ENCODE assay signal across 10 cellular contexts in genomic region chr6:30724906-30725667, GRCh38. TPM values are rescaled to one million over a fixed set of nuclear protein-coding genes. Genes with fewer than 3 reads are reported as not detected.
DNase-seq lines count a peak whose midpoint lies in the region; ATAC-seq, FAIRE-seq and TF ChIP-seq lines count a peak whose summit lies in the region.
"Had no signal": no experiment of that assay in that cellular context is flagged by ENCODE, and none has a peak within 500 bp of the region (broad histone marks: within the 10 kb centered on the region; RNA-seq: fewer than 3 reads in every experiment).

No MANE protein-coding gene starts in this region.

- H3K27me3 ChIP-seq in DOHH2 (ENCODE audit: control insufficient read depth, low read length) (no peaks in the 10 kb centered on the region), MG63 (no peaks in the 10 kb centered on the region)

- peaks cover 66% of the 10 kb centered on the region for H3K36me3 Mint-ChIP-seq in WTC11

- H3K27me3 Mint-ChIP-seq in WTC11 (ENCODE audit: low read depth) = no peaks in the 10 kb centered on the region

- peaks cover 76% of the 10 kb centered on the region for H3F3A ChIP-seq in DOHH2 (ENCODE audit: control insufficient read depth, insufficient read depth)

- H3K9ac ChIP-seq in kidney (ENCODE audit: low read length in 2 of 2) = no peak overlapping the region

- H3K36me3 ChIP-seq in DOHH2 (ENCODE audit: control insufficient read depth, low read length) (peaks cover 81% of the 10 kb centered on the region), kidney (ENCODE audit: control insufficient read depth in 1 of 2, insufficient read depth in 2 of 2, low read length in 2 of 2) (peaks cover 29 to 55% of the 10 kb centered on the region in 2 donors), MG63 (peaks cover 60% of the 10 kb centered on the region)

- H3K4me1 Mint-ChIP-seq in WTC11 = peaks cover 31% of the 10 kb centered on the region

- H3K9me3 ChIP-seq in DOHH2 (ENCODE audit: control insufficient read depth, insufficient read depth, low read length) = no peaks in the 10 kb centered on the region
- no peaks in the 10 kb centered on the region for H3K9me3 ChIP-seq in kidney (ENCODE audit: control insufficient read depth in 1 of 2, low read length in 2 of 2)
- no peaks in the 10 kb centered on the region for H3K9me3 ChIP-seq in MG63

- H3K27ac ChIP-seq in 22Rv1 (peak overlapping the region; percentile 97), DOHH2 (ENCODE audit: low read depth, low read length) (peak overlapping the region; percentile 11; the same call in 1 of the 2 replicates), kidney (ENCODE audit: low read depth in 2 of 2, low read length in 2 of 2) (no peak overlapping the region)

- intact Hi-C loops in kidney (cut with DNase I) = loop anchor here (5.0 kb wide), 1 partner anchor 43 kb away; no protein-coding TSS in a partner anchor

- H3K4me3 ChIP-seq in DOHH2 (ENCODE audit: low read length) (no peak overlapping the region), kidney (ENCODE audit: low read length in 2 of 2) (no peak overlapping the region), MG63 (no peak overlapping the region)

- POLR2A ChIA-PET in WTC11 (lab: Charles Lee) (interaction anchor here (2.7 kb wide), 1 partner anchor 45 kb away, joined by 8 read pairs; no protein-coding TSS in a partner anchor), HEK293T (lab: Yijun Ruan, JAX) (interaction anchor here (1.2 to 1.5 kb wide), 3 partner anchors 8 to 46 kb away, joined by 4 to 6 read pairs (median 5); partner anchors contain the start of gene MDC1)

- H3K4me1 ChIP-seq in DOHH2 (ENCODE audit: control insufficient read depth, low read length) (peaks cover 33% of the 10 kb centered on the region), kidney (ENCODE audit: control insufficient read depth in 1 of 2, insufficient read depth in 1 of 2, low read depth in 1 of 2, low read length in 2 of 2) (peaks cover 0 to 11% of the 10 kb centered on the region in 2 donors)

- DNase-seq in WTC11 (ENCODE audit: low spot score) (no peak), kidney (peak; percentile 2), MG63 (no peak), HEK293T (ENCODE audit: extremely low spot score) (no peak)
- DNase-seq: activated gamma-delta T cell treated with Interleukin-2 at 50 U/mL for 16 hours, KBM-7 had no signal

- H3K79me2 ChIP-seq in DOHH2 (ENCODE audit: control insufficient read depth, low read length) = peaks cover 51% of the 10 kb centered on the region

- FAIRE-seq in kidney (lab: Jason Lieb, UNC) = no peak

- H4K20me1 ChIP-seq in DOHH2 (ENCODE audit: control insufficient read depth, insufficient read depth, low read depth, low read length) = peaks cover 18% of the 10 kb centered on the region

- H3K4me3 Mint-ChIP-seq in WTC11 = peak overlapping the region; percentile 38

- CTCF ChIA-PET in WTC11 (lab: Charles Lee) = interaction anchor here (1.0 kb wide), 1 partner anchor 46 kb away, joined by 5 read pairs; no protein-coding TSS in a partner anchor
- CTCF ChIA-PET in HEK293T (lab: Yijun Ruan, JAX) = interaction anchor here (1.2 kb wide), 1 partner anchor 348 kb away, joined by 4 read pairs; no protein-coding TSS in a partner anchor

- H3K4me2 ChIP-seq in DOHH2 (ENCODE audit: low read length) = peak overlapping the region; percentile 7; the same call in 1 of the 2 replicates

- H3K27ac Mint-ChIP-seq in WTC11 = peak overlapping the region; percentile 78

- ATAC-seq in WTC11 (no peak), HG03045 (IDR thresholded peaks at IDR 0.05; ENCODE audit: unreplicated experiment) (no peak), HG03432 (IDR thresholded peaks at IDR 0.05; ENCODE audit: unreplicated experiment) (no peak)

- H3K9me2 ChIP-seq in DOHH2 (replicated peaks; ENCODE audit: control insufficient read depth, low read length) = no peaks in the 10 kb centered on the region

- no peaks in the 10 kb centered on the region for H3K9me3 Mint-ChIP-seq in WTC11

- no peak for TF ChIP-seq CTCF in 22Rv1 (IDR thresholded peaks at IDR 0.05)
- no peak for TF ChIP-seq CTCF in DOHH2 (IDR thresholded peaks at IDR 0.05; ENCODE audit: low read depth, low read length, poor library complexity, severe bottlenecking)
- TF ChIP-seq CTCF in WTC11 (IDR thresholded peaks at IDR 0.05) = no peak
- TF ChIP-seq CTCF in kidney (IDR thresholded peaks at IDR 0.05; ENCODE audit: borderline replicate concordance, extremely low read depth, insufficient read depth) = no peak

TF ChIP-seq in WTC11, 78 proteins besides CTCF, POLR2A, EP300 and RAD21 (continues in another document):
- TF ChIP-seq E2F5 (CRISPR knock-in tag; IDR thresholded peaks at IDR 0.05) (no peak), SMAD3 (CRISPR knock-in tag; IDR thresholded peaks at IDR 0.05; ENCODE audit: borderline replicate concordance) (no peak), ATF1 (CRISPR knock-in tag; IDR thresholded peaks at IDR 0.05) (no peak), GABPB1 (CRISPR knock-in tag; IDR thresholded peaks at IDR 0.05) (peak; percentile 29; the same call in 1 of the 2 replicates)

TF ChIP-seq in HEK293T, 16 proteins besides CTCF, POLR2A, EP300 and RAD21:
- TF ChIP-seq SUZ12 (IDR thresholded peaks at IDR 0.05) = no peak
- no peak for TF ChIP-seq SP1 (IDR thresholded peaks at IDR 0.05)
- TF ChIP-seq FOXM1 (IDR thresholded peaks at IDR 0.05; ENCODE audit: borderline replicate concordance) = no peak
- no peak for TF ChIP-seq ELF4 (IDR thresholded peaks at IDR 0.05)
- no peak for TF ChIP-seq TARDBP (IDR thresholded peaks at IDR 0.05)
- TF ChIP-seq NFRKB (IDR thresholded peaks at IDR 0.05) = no peak
- TF ChIP-seq BHLHE40 (IDR thresholded peaks at IDR 0.05; ENCODE audit: borderline replicate concordance) = no peak
- no peak for TF ChIP-seq FOXA1 (IDR thresholded peaks at IDR 0.05)
- TF ChIP-seq CTBP1 (IDR thresholded peaks at IDR 0.05; ENCODE audit: borderline replicate concordance) = no peak
- TF ChIP-seq FOXK2 (IDR thresholded peaks at IDR 0.05) = no peak
- no peak for TF ChIP-seq PKNOX1 (IDR thresholded peaks at IDR 0.05)
- no peak for TF ChIP-seq ARNT (IDR thresholded peaks at IDR 0.05)
- no peak for TF ChIP-seq LEF1 (IDR thresholded peaks at IDR 0.05; ENCODE audit: borderline replicate concordance)
- no peak for TF ChIP-seq HDGF (IDR thresholded peaks at IDR 0.05; ENCODE audit: borderline replicate concordance)
- no peak for TF ChIP-seq L3MBTL2 (conservative IDR thresholded peaks at IDR 0.05)
- TF ChIP-seq ZNF384 (IDR thresholded peaks at IDR 0.05) = no peak

RNA-seq across cellular contexts. Expression of gene TUBB, which starts 4.9 kb away (rescaled TPM):
- 1,503 to 1,570 TPM (median 1,542 TPM) in 3 replicates for total RNA-seq in WTC11 (2021)
- 295 TPM for total RNA-seq in kidney
- 197 TPM for polyA plus RNA-seq in kidney (ENCODE audit: insufficient read depth, low read depth, low replicate concordance)
- 241 and 386 TPM in 2 replicates for total RNA-seq in MG63 (2014; rRNA removed; shearing (Covaris generic); ENCODE audit: low replicate concordance)

RNA-seq across cellular contexts. Expression of gene MDC1, which starts 8.0 kb away (rescaled TPM):
- total RNA-seq in WTC11 (2021) (95.9 to 100 TPM (median 97.9 TPM) in 3 replicates), kidney (47.9 TPM)
- 9.5 TPM for polyA plus RNA-seq in kidney (ENCODE audit: insufficient read depth, low read depth, low replicate concordance)
- total RNA-seq in MG63 (2014; rRNA removed; shearing (Covaris generic); ENCODE audit: low replicate concordance) = 5.4 and 10.8 TPM in 2 replicates

RNA-seq across cellular contexts. Expression of gene FLOT1, which starts 17.4 kb away (rescaled TPM):
- total RNA-seq in WTC11 (2021) (110 to 121 TPM (median 120 TPM) in 3 replicates), kidney (227 TPM)
- polyA plus RNA-seq in kidney (ENCODE audit: insufficient read depth, low read depth, low replicate concordance) = 317 TPM
- total RNA-seq in MG63 (2014; rRNA removed; shearing (Covaris generic); ENCODE audit: low replicate concordance) = 111 and 137 TPM in 2 replicates

RNA-seq across cellular contexts. Expression of gene IER3, which starts 19.3 kb away (rescaled TPM):
- 61.2 to 82.4 TPM (median 61.5 TPM) in 3 replicates for total RNA-seq in WTC11 (2021)
- 59.5 TPM for total RNA-seq in kidney
- 94.3 TPM for polyA plus RNA-seq in kidney (ENCODE audit: insufficient read depth, low read depth, low replicate concordance)
- 53.6 and 54.6 TPM in 2 replicates for total RNA-seq in MG63 (2014; rRNA removed; shearing (Covaris generic); ENCODE audit: low replicate concordance)

RNA-seq across cellular contexts. Expression of gene NRM, which starts 34.3 kb away (rescaled TPM):
- total RNA-seq in WTC11 (2021) (31.2 to 33.3 TPM (median 31.3 TPM) in 3 replicates), kidney (14.2 TPM)
- 14.2 TPM for polyA plus RNA-seq in kidney (ENCODE audit: insufficient read depth, low read depth, low replicate concordance)
- 0.25 and 3.4 TPM in 2 replicates for total RNA-seq in MG63 (2014; rRNA removed; shearing (Covaris generic); ENCODE audit: low replicate concordance)

Comparison
In these comparisons a context has a peak if more than half of its experiments do, and no peak if none do; other contexts are left out.
1. H3K27ac ChIP-seq: peak in 22Rv1 (single experiment) and DOHH2 (single experiment); none in kidney (0 of 2).